Comparison of ENCODE assay signal across 22 cellular contexts in genomic region chr7:110623436-110623835, GRCh38.
A peak's percentile ranks its signal among the peaks of the same experiment; 100 is the strongest.
DNase-seq lines count a peak whose midpoint lies in the region; ATAC-seq, FAIRE-seq and TF ChIP-seq lines count a peak whose summit lies in the region.
"Had no signal": no experiment of that assay in that cellular context is flagged by ENCODE, and none has a peak within 500 bp of the region (broad histone marks: within the 10 kb centered on the region; RNA-seq: fewer than 3 reads in every experiment).

No MANE protein-coding gene starts in this region.

- in situ Hi-C loops in HepG2 (cut with HindIII; ENCODE audit: extremely low pct_ligation_motif_present, low pct_unique_long_range_greater_than_20kb), result no loop called here

- POLR2A ChIA-PET in HepG2 (lab: Yijun Ruan, JAX), result no interaction called here

- no peak overlapping the region for H3K4me3 ChIP-seq in bronchial epithelial cell (ENCODE audit: low read depth, low read length)
- no peak overlapping the region for H3K4me3 ChIP-seq in HepG2 (replicated peaks in 1 of 3; ENCODE audit: insufficient read depth in 1 of 3, low read depth in 2 of 3, low read length in 3 of 3)

- no peak for TF ChIP-seq EP300 in HepG2 (IDR thresholded peaks at IDR 0.05; ENCODE audit: low read depth in 2 of 2, low read length in 2 of 2)
- no peak for TF ChIP-seq EP300 in HepG2 (CRISPR knock-in tag; IDR thresholded peaks at IDR 0.05; ENCODE audit: borderline replicate concordance)

- ATAC-seq in HepG2 (no peak), GM18870 (IDR thresholded peaks at IDR 0.05; ENCODE audit: unreplicated experiment) (no peak)

- H3K9ac ChIP-seq in HepG2 (ENCODE audit: insufficient read depth, low read depth, low read length), result no peak overlapping the region

- H4K20me1 ChIP-seq in HepG2 (ENCODE audit: insufficient read depth, low read length), result no peaks in the 10 kb centered on the region

- WGBS in HepG2 (ENCODE audit: low lambda C conversion rate), result 32% methylated on average over 3 of the region's 3 CpGs

- no peaks in the 10 kb centered on the region for H3K36me3 ChIP-seq in bronchial epithelial cell (ENCODE audit: control insufficient read depth, insufficient read depth, low read length)
- no peaks in the 10 kb centered on the region for H3K36me3 ChIP-seq in HepG2 (replicated peaks in 1 of 2; ENCODE audit: control insufficient read depth in 1 of 2, insufficient read depth in 2 of 2, low read length in 2 of 2)
- H3K36me3 ChIP-seq: BE2C had no signal

- H3K27me3 ChIP-seq in bronchial epithelial cell (ENCODE audit: control insufficient read depth, insufficient read depth, low read length) (no peaks in the 10 kb centered on the region), HepG2 (ENCODE audit: control insufficient read depth in 1 of 2, insufficient read depth in 2 of 2, low read length in 2 of 2) (no peaks in the 10 kb centered on the region)
- H3K27me3 ChIP-seq: BE2C had no signal

- no peak for TF ChIP-seq CTCF in bronchial epithelial cell (IDR thresholded peaks at IDR 0.05; ENCODE audit: insufficient read depth, low read length, severe bottlenecking)
- TF ChIP-seq CTCF in HepG2 (CRISPR knock-in tag; IDR thresholded peaks at IDR 0.05), result no peak

- H3K4me1 ChIP-seq in HepG2 (ENCODE audit: insufficient read depth, low read length), result no peaks in the 10 kb centered on the region
- H3K4me1 ChIP-seq: BE2C had no signal

- CTCF ChIA-PET in HepG2 (lab: Yijun Ruan, JAX; ENCODE audit: low intra/inter-chr PET ratio, low total read pairs), result no interaction called here

- FAIRE-seq in bronchial epithelial cell (lab: Jason Lieb, UNC) (no peak), HepG2 (lab: Jason Lieb, UNC) (no peak)
- FAIRE-seq: GM12892, GM18507, H1, HTR-8/SVneo had no signal

- TF ChIP-seq POLR2A in HepG2 (IDR thresholded peaks at IDR 0.05; ENCODE audit: insufficient read depth in 1 of 2, low read depth in 2 of 2, low read length in 2 of 2), result no peak

- no TSS peak for BruUV-seq in HepG2 (replicated peaks; lab: Mats Ljungman, UMichigan)

- intact Hi-C loops in head of caudate nucleus (cut with DNase I), result no loop called here
- intact Hi-C loops in HepG2 (cut with micrococcal nuclease; ENCODE audit: unreplicated experiment), result no loop called here

- TF ChIP-seq RAD21 in HepG2 (CRISPR knock-in tag; IDR thresholded peaks at IDR 0.05), result no peak

- no peak overlapping the region for H3K4me2 ChIP-seq in HepG2 (ENCODE audit: low read depth, low read length)

- H3K27ac ChIP-seq in HepG2 (ENCODE audit: extremely low read length, insufficient read depth, low read length), result no peak overlapping the region

- no peak overlapping the region for H2AFZ ChIP-seq in HepG2 (ENCODE audit: low read length)

- H3K9me3 ChIP-seq in HepG2 (ENCODE audit: low read length), result no peaks in the 10 kb centered on the region
- H3K9me3 ChIP-seq: BE2C had no signal

- DNase-seq in NCI-H2171 treated with DMSO at 0.1 percent for 48 hours (lab: John Stamatoyannopoulos, UW) (peak; percentile 25), NCI-H2171 (lab: John Stamatoyannopoulos, UW) (no peak), Ammon's horn (ENCODE audit: low spot score) (peak; percentile 3), bronchial epithelial cell (ENCODE audit: low read depth) (peak; percentile 3), head of caudate nucleus (peak in 25 of 42 donors; percentile 14 to 84 (median 45)), HepG2 (ENCODE audit: low spot score) (no peak), glomerular visceral epithelial cell (ENCODE audit: extremely low spot score) (no peak)
- DNase-seq: 8988T; BE2C; C1 segment of cervical spinal cord; CD4-positive, CD25-positive, alpha-beta regulatory T cell; CD8-positive, alpha-beta memory T cell; COR-L47; DMS 273 treated with DMSO at 0.1 percent for 48 hours; DMS79; GDM1; H9 had no signal

- no peaks in the 10 kb centered on the region for H3K79me2 ChIP-seq in HepG2 (ENCODE audit: insufficient read depth, low read length)

TF ChIP-seq in HepG2, 621 proteins besides CTCF, POLR2A, EP300 and RAD21:
- TF ChIP-seq ZNF510 (CRISPR knock-in tag; IDR thresholded peaks at IDR 0.05; ENCODE audit: low read depth), result no peak
- no peak for TF ChIP-seq TRAFD1 (CRISPR knock-in tag; IDR thresholded peaks at IDR 0.05; ENCODE audit: borderline replicate concordance)
- TF ChIP-seq, protein P1, sequence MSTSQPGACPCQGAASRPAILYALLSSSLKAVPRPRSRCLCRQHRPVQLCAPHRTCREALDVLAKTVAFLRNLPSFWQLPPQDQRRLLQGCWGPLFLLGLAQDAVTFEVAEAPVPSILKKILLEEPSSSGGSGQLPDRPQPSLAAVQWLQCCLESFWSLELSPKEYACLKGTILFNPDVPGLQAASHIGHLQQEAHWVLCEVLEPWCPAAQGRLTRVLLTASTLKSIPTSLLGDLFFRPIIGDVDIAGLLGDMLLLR (CRISPR knock-in tag; IDR thresholded peaks at IDR 0.05), result no peak
- TF ChIP-seq ARNT (IDR thresholded peaks at IDR 0.05), result no peak
- TF ChIP-seq KLF6 (CRISPR knock-in tag; IDR thresholded peaks at IDR 0.05), result no peak
- TF ChIP-seq HNF1A (IDR thresholded peaks at IDR 0.05; ENCODE audit: low read depth), result no peak
- no peak for TF ChIP-seq HNF1A (CRISPR knock-in tag; IDR thresholded peaks at IDR 0.05; ENCODE audit: borderline replicate concordance)
- TF ChIP-seq U2AF1 (optimal IDR thresholded peaks at IDR 0.05; ENCODE audit: low read depth, low read length), result no peak
- no peak for TF ChIP-seq MTA1 (CRISPR knock-in tag; IDR thresholded peaks at IDR 0.05; ENCODE audit: borderline replicate concordance)
- no peak for TF ChIP-seq CEBPB (IDR thresholded peaks at IDR 0.05; ENCODE audit: borderline replicate concordance, low read depth, low read length)
- no peak for TF ChIP-seq ZNF230 (CRISPR knock-in tag; IDR thresholded peaks at IDR 0.05)
- TF ChIP-seq MLX (CRISPR knock-in tag; IDR thresholded peaks at IDR 0.05), result no peak

Comparison
In these comparisons a context has a peak if more than half of its experiments do, and no peak if none do; other contexts are left out.
1. DNase-seq: peak in NCI-H2171 treated with DMSO at 0.1 percent for 48 hours (single experiment), Ammon's horn (single experiment), bronchial epithelial cell (single experiment) and head of caudate nucleus (25 of 42); none in NCI-H2171 (single experiment), HepG2 (single experiment) and glomerular visceral epithelial cell (single experiment).